In genomic region chrX:68828740-68829593, GRCh38 we compare ENCODE assay signal across 8 cellular contexts. TPM values are rescaled to one million over a fixed set of nuclear protein-coding genes. Genes with fewer than 3 reads are reported as not detected.
DNase-seq lines count a peak whose midpoint lies in the region; ATAC-seq, FAIRE-seq and TF ChIP-seq lines count a peak whose summit lies in the region.

Gene EFNB1, plus strand, starts transcription at chrX:68829021. Its CDS starts 756 bp downstream, at chrX:68829777.

- H3K4me2 ChIP-seq in H1 (ENCODE audit: insufficient read depth in 1 of 2, low read depth in 2 of 2, low read length in 2 of 2) (peak within 1 kb of the TSS; percentile 59 to 78), mesenchymal stem cell (ENCODE audit: low read length, poor library complexity, severe bottlenecking) (peak within 1 kb of the TSS; percentile 77)

- H2BK15ac ChIP-seq in H1 (ENCODE audit: low read length) (no peak within 1 kb of the TSS), mesenchymal stem cell (ENCODE audit: low read depth, poor library complexity, severe bottlenecking) (peak within 1 kb of the TSS; percentile 52)

- peak; percentile 70 to 88 (median 81) for DNase-seq in CD8-positive, alpha-beta T cell
- DNase-seq in HK-2 (ENCODE audit: unreplicated experiment) (peak; percentile 88), H1 (ENCODE audit: low read depth in 1 of 2, low spot score in 2 of 2) (peak; percentile 77 to 78), mesenchymal stem cell (peak; percentile 96)
- peak; percentile 67 for DNase-seq in NK-92 treated with Interleukin-12 subunit alpha and Interleukin-12 subunit beta, amount 100 ng/mL, for 24 hours (lab: John Stamatoyannopoulos, UW)
- DNase-seq in activated CD8-positive, alpha-beta memory T cell treated with anti-CD3 and anti-CD28 coated beads for 48 hours (ENCODE audit: low read depth in 2 of 3, low spot score in 2 of 3) = peak; percentile 23 to 56 (median 37)
- peak; percentile 60 for DNase-seq in stimulated activated CD8-positive, alpha-beta memory T cell treated with anti-CD3 and anti-CD28 coated beads, Interleukin-12 subunit alpha, Interleukin-12 subunit beta, amount 100 ng/mL, for 24 hours (ENCODE audit: extremely low read depth)

- H2BK12ac ChIP-seq in H1 (ENCODE audit: low read depth, low read length) = no peak within 1 kb of the TSS
- H2BK12ac ChIP-seq in mesenchymal stem cell (ENCODE audit: low read length in 2 of 2) = no peak within 1 kb of the TSS

- no peak within 1 kb of the TSS for H4K8ac ChIP-seq in H1 (ENCODE audit: extremely low read depth, insufficient read depth, low read length)
- no peak within 1 kb of the TSS for H4K8ac ChIP-seq in mesenchymal stem cell (ENCODE audit: low read length)

- 1% methylated on average over 30 of the region's 82 CpGs; no CpG with 5 or more reads in 1 of the 2 experiments for WGBS in H1 (ENCODE audit: extremely low coverage in 1 of 2, insufficient coverage in 1 of 2, insufficient read length in 1 of 2, insufficient replicate concordance in 2 of 2, low coverage in 1 of 2, low lambda C conversion rate in 2 of 2, missing lambda C conversion rate in 1 of 2), 2 experiments
- under 1% methylated on average over 31 of the region's 82 CpGs for WGBS in mesenchymal stem cell

- peak within 1 kb of the TSS; percentile 76 for H3K27ac Mint-ChIP-seq in CD8-positive, alpha-beta T cell

- H3K79me2 ChIP-seq in H1 (ENCODE audit: control insufficient read depth in 1 of 2, insufficient read depth in 2 of 2, low read length in 2 of 2) = no peaks in the 10 kb centered on the region

- H3K79me1 ChIP-seq in H1 (ENCODE audit: low read depth, low read length) = no peaks in the 10 kb centered on the region
- H3K79me1 ChIP-seq in mesenchymal stem cell (replicated peaks; ENCODE audit: low read length, poor library complexity, severe bottlenecking) = peaks cover 3% of the 10 kb centered on the region

- CTCF ChIA-PET in CD8-positive, alpha-beta T cell (lab: Charles Lee) = interaction anchor here (0.7 to 6.9 kb wide), 14 partner anchors 8 to 559 kb away, joined by 3 to 111 read pairs (median 5); partner anchors contain the start of gene PJA1
- CTCF ChIA-PET in H1 (lab: Charles Lee; ENCODE audit: partially characterized antibody) = interaction anchor here (0.7 to 3.2 kb wide), 32 partner anchors 17 to 559 kb away, joined by 3 to 35 read pairs (median 5); no protein-coding TSS in a partner anchor

- no peak within 1 kb of the TSS for H3K4ac ChIP-seq in H1 (replicated peaks; ENCODE audit: insufficient read length, low read depth, low read length)
- H3K4ac ChIP-seq in mesenchymal stem cell (ENCODE audit: low read depth in 1 of 2, low read length in 2 of 2) = peak within 1 kb of the TSS in 1 of 2 experiments; percentile 51

- no peak within 1 kb of the TSS; the same call in none of the 2 replicates for H3K18ac ChIP-seq in H1 (ENCODE audit: extremely low read depth, low read length)
- peak within 1 kb of the TSS in 1 of 2 experiments; percentile 90 for H3K18ac ChIP-seq in mesenchymal stem cell (ENCODE audit: low read depth in 1 of 2, low read length in 2 of 2)

- peak in 1 of 2 experiments; percentile 73; a peak in 2 of 3 replicates for TF ChIP-seq POLR2A in H1 (IDR thresholded peaks at IDR 0.05; ENCODE audit: control extremely low read depth in 1 of 2, low read depth in 2 of 2, low read length in 2 of 2)

- peak; percentile 81 for FAIRE-seq in H1 (lab: Jason Lieb, UNC)

- peak; percentile 96 for ATAC-seq in CD8-positive, alpha-beta T cell
- peak; percentile 95 for ATAC-seq in GM19455 (IDR thresholded peaks at IDR 0.05; ENCODE audit: unreplicated experiment)

- H2BK5ac ChIP-seq in H1 (ENCODE audit: low read depth, low read length) (no peak within 1 kb of the TSS), mesenchymal stem cell (ENCODE audit: low read depth, low read length, poor library complexity, severe bottlenecking) (no peak within 1 kb of the TSS)

- no peaks in the 10 kb centered on the region for H3K27me3 Mint-ChIP-seq in CD8-positive, alpha-beta T cell (ENCODE audit: low read depth)

- no peaks in the 10 kb centered on the region for H3K9me3 Mint-ChIP-seq in CD8-positive, alpha-beta T cell

- H3K27me3 ChIP-seq in CD8-positive, alpha-beta T cell (ENCODE audit: insufficient read depth, low read length) = no peaks in the 10 kb centered on the region
- H3K27me3 ChIP-seq in H1 (replicated peaks in 1 of 4; ENCODE audit: control insufficient read depth in 3 of 4, extremely low read depth in 1 of 4, insufficient read depth in 3 of 4, low read length in 3 of 4) (peaks cover 30 to 84% (median 71%) of the 10 kb centered on the region in 4 experiments), mesenchymal stem cell (ENCODE audit: control insufficient read depth in 1 of 2, insufficient read depth in 1 of 2, low read length in 2 of 2) (peaks cover 24 to 33% of the 10 kb centered on the region in 2 experiments)

- H4K91ac ChIP-seq in H1 (replicated peaks; ENCODE audit: insufficient read length, low read length) (no peak within 1 kb of the TSS), mesenchymal stem cell (ENCODE audit: low read length) (no peak within 1 kb of the TSS)

- no peak within 1 kb of the TSS for H3K56ac ChIP-seq in H1 (replicated peaks; ENCODE audit: insufficient read length, low read depth, low read length)

- no peak for TF ChIP-seq EP300 in H1 (IDR thresholded peaks at IDR 0.05; ENCODE audit: borderline replicate concordance in 1 of 2, low read depth in 2 of 2, low read length in 2 of 2)

- no peak within 1 kb of the TSS for H4K5ac ChIP-seq in H1 (ENCODE audit: insufficient read length, low read depth, low read length)

- no peaks in the 10 kb centered on the region for H3K36me3 Mint-ChIP-seq in CD8-positive, alpha-beta T cell

- H3K4me1 Mint-ChIP-seq in CD8-positive, alpha-beta T cell (ENCODE audit: low read depth) = peaks cover 19% of the 10 kb centered on the region

- H3K14ac ChIP-seq in H1 (ENCODE audit: insufficient read length) (no peak within 1 kb of the TSS), mesenchymal stem cell (ENCODE audit: low read length in 2 of 2) (peak within 1 kb of the TSS in 1 of 2 experiments; percentile 65)

- POLR2A ChIA-PET in CD8-positive, alpha-beta T cell (lab: Charles Lee) = interaction anchor here (1.0 to 1.5 kb wide), 6 partner anchors 8 to 1304 kb away, joined by 3 to 7 read pairs (median 4); partner anchors contain the start of genes IGBP1 and PJA1
- POLR2A ChIA-PET in H1 (lab: Charles Lee; ENCODE audit: partially characterized antibody) = interaction anchor here (0.7 to 3.3 kb wide), 14 partner anchors 8 to 494 kb away, joined by 3 to 13 read pairs (median 3); no protein-coding TSS in a partner anchor

- no peak within 1 kb of the TSS for H2BK20ac ChIP-seq in H1 (ENCODE audit: low read length)

- H3K4me3 Mint-ChIP-seq in CD8-positive, alpha-beta T cell = peak within 1 kb of the TSS; percentile 89

- H3K27ac ChIP-seq in CD8-positive, alpha-beta T cell (ENCODE audit: low read depth, low read length) = peak within 1 kb of the TSS; percentile 15
- H3K27ac ChIP-seq in H1 (ENCODE audit: low read depth, low read length) = no peak within 1 kb of the TSS
- H3K27ac ChIP-seq in mesenchymal stem cell (ENCODE audit: low read length, poor library complexity, severe bottlenecking) = peak within 1 kb of the TSS; percentile 2

- H2AFZ ChIP-seq in H1 (ENCODE audit: low read length) (no peak within 1 kb of the TSS), mesenchymal stem cell (ENCODE audit: low read depth, low read length) (no peak within 1 kb of the TSS)

- intact Hi-C loops in CD8-positive, alpha-beta T cell (cut with DNase I, micrococcal nuclease) = loop anchor here (1.0 to 10.0 kb wide), 9 partner anchors 317 to 1306 kb away; partner anchors contain the start of genes PJA1 (in 2 of the 2) and IGBP1 (in 1 of the 2)

- H3K4me3 ChIP-seq in CD8-positive, alpha-beta T cell (ENCODE audit: low read depth, low read length) = peak within 1 kb of the TSS; percentile 74
- H3K4me3 ChIP-seq in H1 (ENCODE audit: extremely low read depth in 1 of 4, insufficient read depth in 2 of 4, low read depth in 3 of 4, low read length in 4 of 4) (peak within 1 kb of the TSS; percentile 40 to 67 (median 45)), mesenchymal stem cell (ENCODE audit: insufficient read depth in 1 of 2, low read depth in 1 of 2, low read length in 2 of 2) (peak within 1 kb of the TSS; percentile 67 to 82)

- H3K23ac ChIP-seq in H1 (ENCODE audit: insufficient read length) (no peak within 1 kb of the TSS), mesenchymal stem cell (ENCODE audit: low read length in 2 of 2) (no peak within 1 kb of the TSS)

- peaks cover 6% of the 10 kb centered on the region for H3K4me1 ChIP-seq in CD8-positive, alpha-beta T cell (ENCODE audit: insufficient read depth, low read length)
- H3K4me1 ChIP-seq in H1 (replicated peaks in 1 of 4; ENCODE audit: control insufficient read depth in 3 of 4, insufficient read depth in 4 of 4, low read length in 3 of 4) (peaks cover 0 to 14% (median 3%) of the 10 kb centered on the region in 4 experiments; a peak in 5 of 7 replicates), mesenchymal stem cell (ENCODE audit: control insufficient read depth, insufficient read depth, low read depth, low read length) (peaks cover 17% of the 10 kb centered on the region)

- H2BK120ac ChIP-seq in H1 (replicated peaks; ENCODE audit: low read depth, low read length) (no peak within 1 kb of the TSS), mesenchymal stem cell (ENCODE audit: low read depth, low read length) (no peak within 1 kb of the TSS)

- H3K23me2 ChIP-seq in H1 (ENCODE audit: low read depth, low read length) = peaks cover 10% of the 10 kb centered on the region; the same call in 1 of the 2 replicates

- H3K9me3 ChIP-seq in CD8-positive, alpha-beta T cell (ENCODE audit: low read length) = no peaks in the 10 kb centered on the region
- H3K9me3 ChIP-seq in H1 (ENCODE audit: insufficient read depth in 2 of 2, low read depth in 1 of 2, low read length in 1 of 2) (no peaks in the 10 kb centered on the region; a peak in 1 of 4 replicates), mesenchymal stem cell (ENCODE audit: control insufficient read depth, low read length) (no peaks in the 10 kb centered on the region)

- TF ChIP-seq CTCF in CD8-positive, alpha-beta T cell (IDR thresholded peaks at IDR 0.05) = no peak
- no peak for TF ChIP-seq CTCF in H1 (IDR thresholded peaks at IDR 0.05; ENCODE audit: control extremely low read depth in 1 of 3, insufficient read depth in 1 of 3, low read depth in 1 of 3, low read length in 3 of 3)

- peaks cover 11 to 15% of the 10 kb centered on the region in 2 experiments for H4K20me1 ChIP-seq in H1 (replicated peaks in 1 of 2; ENCODE audit: control insufficient read depth in 1 of 2, insufficient read depth in 2 of 2, low read length in 2 of 2)

- 0 out of 4 replicates have a peak, but pooled peaks of 1 of the 2 experiments have one; percentile 2 for TF ChIP-seq RAD21 in H1 (IDR thresholded peaks at IDR 0.05 in 1 of 2, conservative IDR thresholded peaks at IDR 0.05 in 1 of 2; ENCODE audit: low read depth in 2 of 2, low read length in 2 of 2)

- H3K36me3 ChIP-seq in CD8-positive, alpha-beta T cell (ENCODE audit: insufficient read depth, low read length) = no peaks in the 10 kb centered on the region
- H3K36me3 ChIP-seq in H1 (ENCODE audit: control insufficient read depth in 2 of 4, insufficient read depth in 4 of 4, low read length in 3 of 4) (no peaks in the 10 kb centered on the region), mesenchymal stem cell (ENCODE audit: control insufficient read depth in 1 of 2, insufficient read depth in 2 of 2, low read depth in 1 of 2, low read length in 2 of 2) (no peaks in the 10 kb centered on the region)

- no peak within 1 kb of the TSS for H2AK5ac ChIP-seq in H1 (ENCODE audit: low read depth, low read length)
- no peak within 1 kb of the TSS for H2AK5ac ChIP-seq in mesenchymal stem cell (ENCODE audit: low read length, severe bottlenecking)

- peak within 1 kb of the TSS in 1 of 4 experiments; percentile 40; a peak in 1 of 7 replicates for H3K9ac ChIP-seq in H1 (replicated peaks in 1 of 4; ENCODE audit: extremely low read depth in 1 of 4, low read depth in 3 of 4, low read length in 3 of 4)
- H3K9ac ChIP-seq in mesenchymal stem cell (ENCODE audit: low read length) = peak within 1 kb of the TSS; percentile 86

RNA-seq across cellular contexts. Expression of gene EFNB1, which starts in this region (rescaled TPM):
- 1 to 10 TPM; 4.3 to 4.9 TPM for total RNA-seq in CD8-positive, alpha-beta T cell
- 2.3 and 3.0 TPM in 2 replicates for total RNA-seq in H1 (2021; fragmentation: NEBNext Ultra II Directional; extraction: Animal tissue kit (Norgen Biotek cat#: 25700))
- 5.4 and 6.1 TPM in 2 replicates for polyA plus RNA-seq in H1 (2011; rRNA removed)
- 6.0 TPM for polyA plus RNA-seq in H1 (2011; cell fraction: cytosol; rRNA removed)
- 4.2 TPM for polyA plus RNA-seq in H1 (2011; cell fraction: nucleus; rRNA removed)
- polyA plus RNA-seq in H1 (2012, experiment 1 of 2) = 2.6 to 5.2 TPM (median 4.2 TPM) in 4 replicates
- 4.1 TPM for polyA plus RNA-seq in H1 (2012, experiment 2 of 2)
- polyA plus RNA-seq in H1 (2013, experiment 1 of 2) = 2.3 TPM
- 2.1 TPM for polyA plus RNA-seq in H1 (2013, experiment 2 of 2)
- 2.8 and 3.6 TPM in 2 replicates for polyA minus RNA-seq in H1 (2011; rRNA and poly(A)+ RNA removed)
- polyA minus RNA-seq in H1 (2011; cell fraction: cytosol; rRNA and poly(A)+ RNA removed) = 2.3 TPM
- polyA minus RNA-seq in H1 (2011; cell fraction: nucleus; rRNA and poly(A)+ RNA removed) = 2.3 TPM
- 20.0 TPM for polyA plus RNA-seq in mesenchymal stem cell (2013, experiment 1 of 2)
- polyA plus RNA-seq in mesenchymal stem cell (2013, experiment 2 of 2) = 19.2 TPM

Comparison
In these comparisons a context has a peak if more than half of its experiments do, and no peak if none do; other contexts are left out.
1. DNase-seq: peak in every context shown above with its lines; median percentile 96 in mesenchymal stem cell; 88 in HK-2; 81 in CD8-positive, alpha-beta T cell; 78 in H1; 67 in NK-92 treated with Interleukin-12 subunit alpha and Interleukin-12 subunit beta, amount 100 ng/mL, for 24 hours; 60 in stimulated activated CD8-positive, alpha-beta memory T cell treated with anti-CD3 and anti-CD28 coated beads, Interleukin-12 subunit alpha, Interleukin-12 subunit beta, amount 100 ng/mL, for 24 hours; 37 in activated CD8-positive, alpha-beta memory T cell treated with anti-CD3 and anti-CD28 coated beads for 48 hours.